Comparison of ENCODE assay signal across 15 cellular contexts in the genomic region with DNA sequence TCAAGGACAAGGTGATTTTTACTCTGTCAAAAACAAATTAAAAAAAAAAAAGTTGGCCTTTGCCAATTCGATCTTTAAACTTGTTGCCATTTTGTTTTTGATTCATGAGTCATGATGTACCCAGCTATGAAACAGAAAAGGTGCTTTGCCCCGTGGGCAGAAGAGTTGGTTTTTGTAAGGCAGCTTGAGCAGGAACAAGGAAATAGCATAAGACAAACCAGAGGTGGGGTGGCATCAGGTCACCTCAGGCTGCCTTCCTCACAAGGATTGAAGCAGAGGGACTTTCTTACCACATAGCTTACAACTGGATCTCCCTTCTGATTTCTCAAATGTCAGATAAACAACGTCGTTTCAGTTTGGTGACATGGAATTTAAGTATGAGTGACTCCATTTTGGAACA.
DNase-seq lines count a peak whose midpoint lies in the region; ATAC-seq and TF ChIP-seq lines count a peak whose summit lies in the region.
"Had no signal": no experiment of that assay in that cellular context is flagged by ENCODE, and none has a peak within 500 bp of the region (broad histone marks: within the 10 kb centered on the region; RNA-seq: fewer than 3 reads in every experiment).

No MANE protein-coding gene starts in this region.

- H3K27ac ChIP-seq in CD8-positive, alpha-beta memory T cell (ENCODE audit: low read depth, low read length) = no peak overlapping the region
- H3K27ac ChIP-seq in PC-9 = peak overlapping the region; percentile 52
- H3K27ac ChIP-seq: BLaER1 treated with 17β-estradiol and CSF1 and Interleukin-3, amounts not matched to agents 10 nM and 100 nM; psoas muscle had no signal

- no peaks in the 10 kb centered on the region for H3K27me3 ChIP-seq in CD8-positive, alpha-beta memory T cell (ENCODE audit: insufficient read depth, low read length, poor library complexity, severe bottlenecking)
- H3K27me3 ChIP-seq in PC-9 (ENCODE audit: insufficient read depth, low read depth) = no peaks in the 10 kb centered on the region
- H3K27me3 ChIP-seq: BLaER1 treated with 17β-estradiol and CSF1 and Interleukin-3, amounts not matched to agents 10 nM and 100 nM had no signal

- H3K4me2 ChIP-seq in PC-9 = peak overlapping the region; percentile 33

- H3K79me2 ChIP-seq in PC-9 (ENCODE audit: low read depth) = no peaks in the 10 kb centered on the region

- H3K4me3 ChIP-seq in CD8-positive, alpha-beta memory T cell (ENCODE audit: low read length) = peak overlapping the region; percentile 21
- H3K4me3 ChIP-seq in PC-9 = no peak overlapping the region
- H3K4me3 ChIP-seq: BLaER1 treated with 17β-estradiol and CSF1 and Interleukin-3, amounts not matched to agents 10 nM and 100 nM; psoas muscle had no signal

- H3K4me3 Mint-ChIP-seq in CD8-positive, alpha-beta memory T cell = peak overlapping the region in 5 of 7 donors; percentile 9 to 54 (median 15)
- H3K4me3 Mint-ChIP-seq in activated naive CD8-positive, alpha-beta T cell treated with anti-CD3 and anti-CD28 coated beads, Interleukin-2, amount 10 ng/mL, durations not matched to agents 7 days and 5 days = peak overlapping the region; percentile 68
- H3K4me3 Mint-ChIP-seq in natural killer cell treated with Interleukin-12 subunit alpha and Interleukin-12 subunit beta and Interleukin-15 and Interleukin-18, amount 100 ng/mL, for 72 hours = no peak overlapping the region
- H3K4me3 Mint-ChIP-seq: endodermal cell; stimulated activated naive B cell treated with anti-CD40 and anti-IgM and Interleukin-4, amounts not matched to agents 10 μg/mL and 1 μg/mL and 100 μg/mL, for 72 hours had no signal

- TF ChIP-seq CTCF in PC-9 (conservative IDR thresholded peaks at IDR 0.05) = no peak

- H3K9me3 ChIP-seq in CD8-positive, alpha-beta memory T cell (ENCODE audit: low read length) = no peaks in the 10 kb centered on the region
- no peaks in the 10 kb centered on the region for H3K9me3 ChIP-seq in PC-9 (ENCODE audit: insufficient read depth, low read depth)
- H3K9me3 ChIP-seq: BLaER1 treated with 17β-estradiol and CSF1 and Interleukin-3, amounts not matched to agents 10 nM and 100 nM; psoas muscle had no signal

- peaks cover 67% of the 10 kb centered on the region for H3K4me1 ChIP-seq in CD8-positive, alpha-beta memory T cell (ENCODE audit: insufficient read depth, low read length)
- H3K4me1 ChIP-seq in PC-9 (replicated peaks; ENCODE audit: insufficient read depth) = peaks cover 58% of the 10 kb centered on the region
- H3K4me1 ChIP-seq: psoas muscle had no signal

- H3K4me1 Mint-ChIP-seq in CD8-positive, alpha-beta memory T cell = peaks cover 44 to 57% (median 56%) of the 10 kb centered on the region in 3 donors
- H3K4me1 Mint-ChIP-seq in activated naive CD8-positive, alpha-beta T cell treated with anti-CD3 and anti-CD28 coated beads, Interleukin-2, amount 10 ng/mL, durations not matched to agents 7 days and 5 days = peaks cover 55% of the 10 kb centered on the region
- H3K4me1 Mint-ChIP-seq in natural killer cell treated with Interleukin-12 subunit alpha and Interleukin-12 subunit beta and Interleukin-15 and Interleukin-18, amount 100 ng/mL, for 72 hours (ENCODE audit: low read depth in 2 of 2) = peaks cover 35 to 47% of the 10 kb centered on the region in 2 donors

- peak overlapping the region in 6 of 8 donors; percentile 34 to 91 (median 82) for H3K27ac Mint-ChIP-seq in CD8-positive, alpha-beta memory T cell
- H3K27ac Mint-ChIP-seq in activated naive CD8-positive, alpha-beta T cell treated with anti-CD3 and anti-CD28 coated beads, Interleukin-2, amount 10 ng/mL, durations not matched to agents 7 days and 5 days = peak overlapping the region; percentile 88
- H3K27ac Mint-ChIP-seq in natural killer cell treated with Interleukin-12 subunit alpha and Interleukin-12 subunit beta and Interleukin-15 and Interleukin-18, amount 100 ng/mL, for 72 hours = peak overlapping the region; percentile 33 to 74
- H3K27ac Mint-ChIP-seq: endodermal cell; stimulated activated naive B cell treated with anti-CD40 and anti-IgM and Interleukin-4, amounts not matched to agents 10 μg/mL and 1 μg/mL and 100 μg/mL, for 72 hours had no signal

- POLR2A ChIA-PET in CD8-positive, alpha-beta memory T cell (lab: Charles Lee) = no interaction called here
- POLR2A ChIA-PET in PC-9 (lab: Charles Lee; ENCODE audit: unreplicated experiment) = interaction anchor here (0.8 kb wide), 1 partner anchor 124 kb away, joined by 8 read pairs; a partner anchor contains a TSS
- POLR2A ChIA-PET in activated naive CD8-positive, alpha-beta T cell treated with anti-CD3 and anti-CD28 coated beads, Interleukin-2, amount 10 ng/mL, durations not matched to agents 7 days and 5 days (lab: Charles Lee) = interaction anchor here (0.6 to 3.6 kb wide), 16 partner anchors 9 to 123 kb away, joined by 3 to 34 read pairs (median 6); a partner anchor contains a TSS

- H3F3A ChIP-seq in PC-9 (ENCODE audit: insufficient read depth, low read depth) = peaks cover 33% of the 10 kb centered on the region

- H3K36me3 Mint-ChIP-seq in CD8-positive, alpha-beta memory T cell = no peaks in the 10 kb centered on the region
- H3K36me3 Mint-ChIP-seq in activated naive CD8-positive, alpha-beta T cell treated with anti-CD3 and anti-CD28 coated beads, Interleukin-2, amount 10 ng/mL, durations not matched to agents 7 days and 5 days = peaks cover 3% of the 10 kb centered on the region
- H3K36me3 Mint-ChIP-seq in natural killer cell treated with Interleukin-12 subunit alpha and Interleukin-12 subunit beta and Interleukin-15 and Interleukin-18, amount 100 ng/mL, for 72 hours = no peaks in the 10 kb centered on the region

- H3K36me3 ChIP-seq in CD8-positive, alpha-beta memory T cell (ENCODE audit: insufficient read depth, low read length) = no peaks in the 10 kb centered on the region
- H3K36me3 ChIP-seq in PC-9 (ENCODE audit: low read depth) = no peaks in the 10 kb centered on the region
- H3K36me3 ChIP-seq: BLaER1 treated with 17β-estradiol and CSF1 and Interleukin-3, amounts not matched to agents 10 nM and 100 nM had no signal

- no peaks in the 10 kb centered on the region for H3K9me2 ChIP-seq in PC-9 (ENCODE audit: insufficient read depth)

- no peaks in the 10 kb centered on the region for H3K9me3 Mint-ChIP-seq in CD8-positive, alpha-beta memory T cell
- H3K9me3 Mint-ChIP-seq in activated naive CD8-positive, alpha-beta T cell treated with anti-CD3 and anti-CD28 coated beads, Interleukin-2, amount 10 ng/mL, durations not matched to agents 7 days and 5 days = no peaks in the 10 kb centered on the region
- H3K9me3 Mint-ChIP-seq in natural killer cell treated with Interleukin-12 subunit alpha and Interleukin-12 subunit beta and Interleukin-15 and Interleukin-18, amount 100 ng/mL, for 72 hours = no peaks in the 10 kb centered on the region
- H3K9me3 Mint-ChIP-seq: endodermal cell; stimulated activated naive B cell treated with anti-CD40 and anti-IgM and Interleukin-4, amounts not matched to agents 10 μg/mL and 1 μg/mL and 100 μg/mL, for 72 hours had no signal

- H4K20me1 ChIP-seq in PC-9 (ENCODE audit: insufficient read depth) = no peaks in the 10 kb centered on the region
- H4K20me1 ChIP-seq: BLaER1 treated with 17β-estradiol and CSF1 and Interleukin-3, amounts not matched to agents 10 nM and 100 nM had no signal

- peak in 1 of 5 donors; percentile 45 for DNase-seq in CD8-positive, alpha-beta memory T cell
- DNase-seq in PC-9 (peak; percentile 67 to 85), C1 segment of cervical spinal cord (lab: John Stamatoyannopoulos, UW) (no peak), DMS79 treated with DMSO at 0.1 percent for 48 hours (lab: John Stamatoyannopoulos, UW) (no peak)
- DNase-seq in activated naive CD8-positive, alpha-beta T cell treated with anti-CD3 and anti-CD28 coated beads, Interleukin-2, amount 10 ng/mL, durations not matched to agents 7 days and 5 days = no peak
- DNase-seq in natural killer cell treated with Interleukin-12 subunit alpha and Interleukin-12 subunit beta and Interleukin-15 and Interleukin-18, amount 100 ng/mL, for 72 hours (ENCODE audit: low spot score) = no peak
- DNase-seq: endodermal cell; GOT3; Kasumi-1; NCI-H1930; NCI-H774; psoas muscle; stimulated activated naive B cell treated with anti-CD40 and anti-IgM and Interleukin-4, amounts not matched to agents 10 μg/mL and 1 μg/mL and 100 μg/mL, for 72 hours had no signal

- no TSS peak for BruUV-seq in PC-9 (replicated peaks; lab: Mats Ljungman, UMichigan)

- peak; percentile 16 for ATAC-seq in activated naive CD8-positive, alpha-beta T cell treated with anti-CD3 and anti-CD28 coated beads, Interleukin-2, amount 10 ng/mL, durations not matched to agents 7 days and 5 days (ENCODE audit: low read depth)
- no peak for ATAC-seq in natural killer cell treated with Interleukin-12 subunit alpha and Interleukin-12 subunit beta and Interleukin-15 and Interleukin-18, amount 100 ng/mL, for 72 hours
- ATAC-seq in GM18868 (IDR thresholded peaks at IDR 0.05; ENCODE audit: unreplicated experiment) = no peak
- ATAC-seq: psoas muscle; stimulated activated naive B cell treated with anti-CD40 and anti-IgM and Interleukin-4, amounts not matched to agents 10 μg/mL and 1 μg/mL and 100 μg/mL, for 72 hours had no signal

- intact Hi-C loops in PC-9 (cut with micrococcal nuclease; ENCODE audit: unreplicated experiment) = loop anchor here (2.0 kb wide), 1 partner anchor 50 kb away; no protein-coding TSS in a partner anchor

- peak overlapping the region; percentile 28; the same call in 1 of the 2 replicates for H2AFZ ChIP-seq in PC-9

- CTCF ChIA-PET in CD8-positive, alpha-beta memory T cell (lab: Charles Lee) = no interaction called here
- CTCF ChIA-PET in PC-9 (lab: Charles Lee) = interaction anchor here (0.6 kb wide), 3 partner anchors 49 to 1296 kb away, joined by 3 to 5 read pairs (median 4); no protein-coding TSS in a partner anchor

- no peaks in the 10 kb centered on the region for H3K27me3 Mint-ChIP-seq in CD8-positive, alpha-beta memory T cell
- no peaks in the 10 kb centered on the region for H3K27me3 Mint-ChIP-seq in activated naive CD8-positive, alpha-beta T cell treated with anti-CD3 and anti-CD28 coated beads, Interleukin-2, amount 10 ng/mL, durations not matched to agents 7 days and 5 days
- no peaks in the 10 kb centered on the region for H3K27me3 Mint-ChIP-seq in natural killer cell treated with Interleukin-12 subunit alpha and Interleukin-12 subunit beta and Interleukin-15 and Interleukin-18, amount 100 ng/mL, for 72 hours

Comparison
In these comparisons a context has a peak if more than half of its experiments do, and no peak if none do; other contexts are left out.
1. DNase-seq: peak in PC-9 (2 of 2); none in activated naive CD8-positive, alpha-beta T cell treated with anti-CD3 and anti-CD28 coated beads, Interleukin-2, amount 10 ng/mL, durations not matched to agents 7 days and 5 days (single experiment), natural killer cell treated with Interleukin-12 subunit alpha and Interleukin-12 subunit beta and Interleukin-15 and Interleukin-18, amount 100 ng/mL, for 72 hours (single experiment), C1 segment of cervical spinal cord (0 of 14) and DMS79 treated with DMSO at 0.1 percent for 48 hours (single experiment).
2. Peak in every context shown above with its lines, with median percentiles within 50 percentile points of each other: H3K27ac Mint-ChIP-seq.